14 cellular contexts compared by ENCODE assay signal in genomic region chr12:124501080-124501642, GRCh38.
DNase-seq lines count a peak whose midpoint lies in the region; ATAC-seq, FAIRE-seq and TF ChIP-seq lines count a peak whose summit lies in the region.
"Had no signal": no experiment of that assay in that cellular context is flagged by ENCODE, and none has a peak within 500 bp of the region (broad histone marks: within the 10 kb centered on the region; RNA-seq: fewer than 3 reads in every experiment).

No MANE protein-coding gene starts in this region.

- peak overlapping the region; percentile 63 for H3K9ac ChIP-seq in HUES64 (ENCODE audit: low read depth, low read length)

- BruUV-seq in A673 (replicated peaks; lab: Mats Ljungman, UMichigan) = no TSS peak

- H3K27me3 ChIP-seq in A673 (replicated peaks; ENCODE audit: insufficient read depth, low read depth, low read length, poor library complexity) = no peaks in the 10 kb centered on the region
- no peaks in the 10 kb centered on the region for H3K27me3 ChIP-seq in HUES64 (ENCODE audit: insufficient read depth, low read length)
- no peaks in the 10 kb centered on the region for H3K27me3 ChIP-seq in ectodermal cell (ENCODE audit: control insufficient read depth, insufficient read depth, low read length, poor library complexity, severe bottlenecking)
- H3K27me3 ChIP-seq: vagina had no signal

- peaks cover 75% of the 10 kb centered on the region for H3K4me1 ChIP-seq in A673 (ENCODE audit: insufficient read depth, low read length, poor library complexity, severe bottlenecking)
- peaks cover 48% of the 10 kb centered on the region for H3K4me1 ChIP-seq in HUES64 (ENCODE audit: insufficient read depth, low read length)
- peaks cover 54% of the 10 kb centered on the region for H3K4me1 ChIP-seq in ectodermal cell (ENCODE audit: control insufficient read depth, insufficient read depth, low read length)

- peak overlapping the region; percentile 2 to 50 (median 18) for H3K4me3 Mint-ChIP-seq in nephron
- H3K4me3 Mint-ChIP-seq: activated T-cell treated with anti-CD3 and anti-CD28 coated beads, Interleukin-2, amount 50 U/mL, for 4 hours; immature natural killer cell had no signal

- H3K36me3 ChIP-seq in A673 (ENCODE audit: insufficient read depth, low read length, poor library complexity, severe bottlenecking) (no peaks in the 10 kb centered on the region), HUES64 (ENCODE audit: insufficient read depth, low read length) (no peaks in the 10 kb centered on the region), ectodermal cell (ENCODE audit: control insufficient read depth, insufficient read depth, low read length) (no peaks in the 10 kb centered on the region)
- H3K36me3 ChIP-seq: vagina had no signal

- peak overlapping the region; percentile 67 to 95 (median 81) for H3K27ac Mint-ChIP-seq in nephron
- H3K27ac Mint-ChIP-seq: immature natural killer cell had no signal

- H3K9me3 Mint-ChIP-seq in nephron = no peaks in the 10 kb centered on the region
- H3K9me3 Mint-ChIP-seq: activated T-cell treated with anti-CD3 and anti-CD28 coated beads, Interleukin-2, amount 50 U/mL, for 4 hours; immature natural killer cell had no signal

- H3K9me3 ChIP-seq in A673 (ENCODE audit: low read depth, low read length, poor library complexity, severe bottlenecking) (no peaks in the 10 kb centered on the region), HUES64 (ENCODE audit: insufficient read depth, low read depth, low read length) (no peaks in the 10 kb centered on the region), ectodermal cell (ENCODE audit: control insufficient read depth, low read length) (no peaks in the 10 kb centered on the region)
- H3K9me3 ChIP-seq: vagina had no signal

- CTCF ChIA-PET in A673 (lab: Charles Lee) = no interaction called here

- TF ChIP-seq CTCF in A673 (conservative IDR thresholded peaks at IDR 0.05; ENCODE audit: low read depth, low read length) (no peak), nephron (IDR thresholded peaks at IDR 0.05; ENCODE audit: unreplicated experiment in 3 of 3) (no peak)

- H3K4me1 Mint-ChIP-seq in nephron = peaks cover 83% of the 10 kb centered on the region

- TF ChIP-seq POLR2A in GM12891 (IDR thresholded peaks at IDR 0.05; ENCODE audit: low read depth, low read length) = no peak

- no peak overlapping the region for H3K4me3 ChIP-seq in A673 (ENCODE audit: low read depth, low read length, poor library complexity, severe bottlenecking)
- no peak overlapping the region for H3K4me3 ChIP-seq in HUES64 (ENCODE audit: low read length)
- no peak overlapping the region for H3K4me3 ChIP-seq in ectodermal cell (ENCODE audit: insufficient read depth, low read depth, low read length)
- H3K4me3 ChIP-seq: vagina had no signal

- no peak for FAIRE-seq in GM12891 (lab: Jason Lieb, UNC)

- H3K27ac ChIP-seq in A673 (ENCODE audit: low read depth, low read length, poor library complexity, severe bottlenecking) = peak overlapping the region; percentile 55
- H3K27ac ChIP-seq in HUES64 (ENCODE audit: low read depth, low read length) = peak overlapping the region; percentile 79
- peak overlapping the region; percentile 79 for H3K27ac ChIP-seq in ectodermal cell (ENCODE audit: insufficient read depth, low read depth, low read length, poor library complexity, severe bottlenecking)
- H3K27ac ChIP-seq: vagina had no signal

- no peaks in the 10 kb centered on the region for H3K36me3 Mint-ChIP-seq in nephron (ENCODE audit: low read depth)
- H3K36me3 Mint-ChIP-seq: immature natural killer cell had no signal

- no peaks in the 10 kb centered on the region for H3K27me3 Mint-ChIP-seq in nephron (ENCODE audit: low read depth)

- POLR2A ChIA-PET in A673 (lab: Charles Lee; ENCODE audit: low non-redundant PET) = no interaction called here

- intact Hi-C loops in A673 (cut with micrococcal nuclease; ENCODE audit: unreplicated experiment) = no loop called here

- no peak for ATAC-seq in HG03457 (IDR thresholded peaks at IDR 0.05; ENCODE audit: unreplicated experiment)
- ATAC-seq: activated CD4-positive, CD25-positive, alpha-beta regulatory T cell treated with anti-CD3 and anti-CD28 coated beads, Interleukin-2, amount 50 U/mL, for 24 hours; activated T-cell treated with anti-CD3 and anti-CD28 coated beads, Interleukin-2, amount 50 U/mL, for 4 hours had no signal

- WGBS in HUES64 = 69% methylated on average over 20 of the region's 20 CpGs
- 65 to 66% methylated on average over 20 of the region's 20 CpGs for WGBS in ectodermal cell, 2 experiments

- DNase-seq in A673 (ENCODE audit: low spot score) (no peak), UCSD-AML1 (lab: John Stamatoyannopoulos, UW; ENCODE audit: unreplicated experiment) (no peak), GM12891 (ENCODE audit: insufficient read length, low spot score) (no peak)
- DNase-seq in stimulated activated naive CD4-positive, alpha-beta T cell (lab: John Stamatoyannopoulos, UW) = no peak
- DNase-seq: activated T-cell treated with anti-CD3 and anti-CD28 coated beads, Interleukin-2, amount 50 U/mL, for 4 hours; immature natural killer cell; NCI-H774; stimulated activated CD4-positive, alpha-beta T cell treated with anti-CD3 and anti-CD28 coated beads, Interleukin-12 subunit alpha, Interleukin-12 subunit beta, amount 100 ng/mL, for 4 hours had no signal

TF ChIP-seq in GM12891, 5 proteins besides CTCF, POLR2A, EP300 and RAD21:
- TF ChIP-seq TAF1 (IDR thresholded peaks at IDR 0.05; ENCODE audit: low read depth, low read length) (no peak), SPI1 (IDR thresholded peaks at IDR 0.05; ENCODE audit: low read depth, low read length) (no peak), PAX5 (IDR thresholded peaks at IDR 0.05; ENCODE audit: insufficient read depth, low read length, severe bottlenecking) (no peak), POLR2AphosphoS5 (IDR thresholded peaks at IDR 0.05; ENCODE audit: low read depth, low read length) (no peak), POU2F2 (IDR thresholded peaks at IDR 0.05; ENCODE audit: low read depth, low read length) (no peak)
